Comparison of ENCODE assay signal across 10 cellular contexts in genomic region chr1:183027031-183027430, GRCh38. TPM values are rescaled to one million over a fixed set of nuclear protein-coding genes. Genes with fewer than 3 reads are reported as not detected.
A peak's percentile ranks its signal among the peaks of the same experiment; 100 is the strongest.
DNase-seq lines count a peak whose midpoint lies in the region; ATAC-seq and TF ChIP-seq lines count a peak whose summit lies in the region.
"Had no signal": no experiment of that assay in that cellular context is flagged by ENCODE, and none has a peak within 500 bp of the region (broad histone marks: within the 10 kb centered on the region; RNA-seq: fewer than 3 reads in every experiment).

No MANE protein-coding gene starts in this region.

- no peaks in the 10 kb centered on the region for H3K9me3 Mint-ChIP-seq in WTC11
- H3K9me3 Mint-ChIP-seq: stimulated activated effector memory CD8-positive, alpha-beta T cell treated with anti-CD3 and anti-CD28 coated beads, Interleukin-12 subunit alpha, Interleukin-12 subunit beta, amount 100 ng/mL, for 72 hours had no signal

- no peak overlapping the region for H3K27ac Mint-ChIP-seq in WTC11
- H3K27ac Mint-ChIP-seq: stimulated activated effector memory CD8-positive, alpha-beta T cell treated with anti-CD3 and anti-CD28 coated beads, Interleukin-12 subunit alpha, Interleukin-12 subunit beta, amount 100 ng/mL, for 72 hours had no signal

- CTCF ChIA-PET in WTC11 (lab: Charles Lee), result interaction anchor here (1.1 to 1.5 kb wide), 2 partner anchors 64 to 201 kb away, joined by 4 to 5 read pairs; no protein-coding TSS in a partner anchor

- no peak for ATAC-seq in WTC11
- ATAC-seq in foreskin keratinocyte, result no peak
- ATAC-seq in GM21825 (IDR thresholded peaks at IDR 0.05; ENCODE audit: unreplicated experiment), result no peak
- ATAC-seq: stimulated activated effector memory CD8-positive, alpha-beta T cell treated with anti-CD3 and anti-CD28 coated beads, Interleukin-12 subunit alpha, Interleukin-12 subunit beta, amount 100 ng/mL, for 72 hours had no signal

- no peak for TF ChIP-seq CTCF in GM12865 (IDR thresholded peaks at IDR 0.05; ENCODE audit: insufficient read depth, low read depth, low read length, missing control alignments)
- no peak for TF ChIP-seq CTCF in WTC11 (IDR thresholded peaks at IDR 0.05)
- TF ChIP-seq CTCF in foreskin keratinocyte (conservative IDR thresholded peaks at IDR 0.05), result no peak

- peaks cover 9% of the 10 kb centered on the region for H3K27me3 Mint-ChIP-seq in WTC11 (ENCODE audit: low read depth)

- DNase-seq in GM12865 (ENCODE audit: low read depth) (peak; percentile 23), WTC11 (ENCODE audit: low spot score) (no peak), foreskin keratinocyte (no peak), SK-N-DZ (ENCODE audit: low spot score) (no peak), middle frontal gyrus (ENCODE audit: extremely low spot score, low spot score) (no peak), AML-193 (lab: John Stamatoyannopoulos, UW) (no peak)
- DNase-seq: NCI-H1092 treated with DMSO at 0.1 percent for 48 hours had no signal

- H3K4me3 ChIP-seq in GM12865 (ENCODE audit: low read depth, low read length) (peak overlapping the region; percentile 67; the same call in 1 of the 2 replicates), skeletal muscle tissue (ENCODE audit: low read length in 3 of 3) (peak overlapping the region in 2 of 3 donors; percentile 14 to 95)

- H3K27ac ChIP-seq in foreskin keratinocyte, result peak overlapping the region; percentile 4
- no peak overlapping the region for H3K27ac ChIP-seq in skeletal muscle tissue (ENCODE audit: low read depth, low read length)

- no peaks in the 10 kb centered on the region for H3K9me3 ChIP-seq in skeletal muscle tissue (ENCODE audit: control insufficient read depth in 3 of 3, low read length in 3 of 3)

- peaks cover 0 to 8% (median 0%) of the 10 kb centered on the region in 3 donors for H3K36me3 ChIP-seq in skeletal muscle tissue (ENCODE audit: control insufficient read depth in 3 of 3, insufficient read depth in 3 of 3, low read length in 3 of 3)

- H3K36me3 Mint-ChIP-seq in WTC11, result no peaks in the 10 kb centered on the region
- H3K36me3 Mint-ChIP-seq: stimulated activated effector memory CD8-positive, alpha-beta T cell treated with anti-CD3 and anti-CD28 coated beads, Interleukin-12 subunit alpha, Interleukin-12 subunit beta, amount 100 ng/mL, for 72 hours had no signal

- H3K9ac ChIP-seq in skeletal muscle tissue (ENCODE audit: low read depth in 1 of 3, low read length in 3 of 3), result peak overlapping the region in 2 of 3 donors; percentile 5 to 61

- H3K4me1 ChIP-seq in foreskin keratinocyte, result peaks cover 45% of the 10 kb centered on the region
- H3K4me1 ChIP-seq in skeletal muscle tissue (ENCODE audit: control insufficient read depth in 3 of 3, insufficient read depth in 3 of 3, low read length in 3 of 3), result peaks cover 23 to 41% (median 38%) of the 10 kb centered on the region in 3 donors

- peak overlapping the region; percentile 34 for H3K4me3 Mint-ChIP-seq in WTC11
- H3K4me3 Mint-ChIP-seq: stimulated activated effector memory CD8-positive, alpha-beta T cell treated with anti-CD3 and anti-CD28 coated beads, Interleukin-12 subunit alpha, Interleukin-12 subunit beta, amount 100 ng/mL, for 72 hours had no signal

- POLR2A ChIA-PET in WTC11 (lab: Charles Lee), result no interaction called here

- H3K4me1 Mint-ChIP-seq in WTC11, result peaks cover 64% of the 10 kb centered on the region

- no peaks in the 10 kb centered on the region for H3K27me3 ChIP-seq in foreskin keratinocyte
- H3K27me3 ChIP-seq in skeletal muscle tissue (ENCODE audit: control insufficient read depth in 3 of 3, insufficient read depth in 3 of 3, low read length in 3 of 3), result no peaks in the 10 kb centered on the region

TF ChIP-seq in WTC11, 78 proteins besides CTCF, POLR2A, EP300 and RAD21 (continues in another document):
- TF ChIP-seq USF1 (CRISPR knock-in tag; IDR thresholded peaks at IDR 0.05) (no peak), CREB1 (CRISPR knock-in tag; IDR thresholded peaks at IDR 0.05) (no peak), SOX15 (CRISPR knock-in tag; IDR thresholded peaks at IDR 0.05) (no peak), PREB (CRISPR knock-in tag; IDR thresholded peaks at IDR 0.05; ENCODE audit: borderline replicate concordance) (no peak), ZNF532 (CRISPR knock-in tag; IDR thresholded peaks at IDR 0.05; ENCODE audit: borderline replicate concordance) (no peak), TEAD1 (CRISPR knock-in tag; IDR thresholded peaks at IDR 0.05) (no peak), ZNF317 (CRISPR knock-in tag; IDR thresholded peaks at IDR 0.05; ENCODE audit: borderline replicate concordance, low read depth) (no peak), ATF3 (CRISPR knock-in tag; conservative IDR thresholded peaks at IDR 0.05) (no peak), ESRRA (CRISPR knock-in tag; IDR thresholded peaks at IDR 0.05; ENCODE audit: borderline replicate concordance) (no peak), ERG (CRISPR knock-in tag; IDR thresholded peaks at IDR 0.05) (no peak), ZNF121 (CRISPR knock-in tag; IDR thresholded peaks at IDR 0.05) (no peak), SMAD3 (CRISPR knock-in tag; IDR thresholded peaks at IDR 0.05; ENCODE audit: borderline replicate concordance) (no peak), E2F5 (CRISPR knock-in tag; IDR thresholded peaks at IDR 0.05) (no peak)

RNA-seq across cellular contexts. Expression of gene LAMC1, which starts 3.8 kb away (rescaled TPM):
- total RNA-seq in WTC11 (2021), result 133 to 162 TPM (median 135 TPM) in 3 replicates
- 93.6 and 109 TPM in 2 replicates for total RNA-seq in foreskin keratinocyte
- polyA plus RNA-seq in foreskin keratinocyte, result 30.3 and 34.0 TPM in 2 replicates
- total RNA-seq in skeletal muscle tissue, result 289 TPM
- 29.2 and 43.0 TPM in 2 replicates for polyA plus RNA-seq in SK-N-DZ (2014; cell fraction: cytosol; rRNA removed)
- 20.5 and 31.3 TPM in 2 replicates for polyA plus RNA-seq in SK-N-DZ (2014; cell fraction: nucleus; rRNA removed)
